Comparison of ENCODE assay signal across 23 cellular contexts in the genomic region with DNA sequence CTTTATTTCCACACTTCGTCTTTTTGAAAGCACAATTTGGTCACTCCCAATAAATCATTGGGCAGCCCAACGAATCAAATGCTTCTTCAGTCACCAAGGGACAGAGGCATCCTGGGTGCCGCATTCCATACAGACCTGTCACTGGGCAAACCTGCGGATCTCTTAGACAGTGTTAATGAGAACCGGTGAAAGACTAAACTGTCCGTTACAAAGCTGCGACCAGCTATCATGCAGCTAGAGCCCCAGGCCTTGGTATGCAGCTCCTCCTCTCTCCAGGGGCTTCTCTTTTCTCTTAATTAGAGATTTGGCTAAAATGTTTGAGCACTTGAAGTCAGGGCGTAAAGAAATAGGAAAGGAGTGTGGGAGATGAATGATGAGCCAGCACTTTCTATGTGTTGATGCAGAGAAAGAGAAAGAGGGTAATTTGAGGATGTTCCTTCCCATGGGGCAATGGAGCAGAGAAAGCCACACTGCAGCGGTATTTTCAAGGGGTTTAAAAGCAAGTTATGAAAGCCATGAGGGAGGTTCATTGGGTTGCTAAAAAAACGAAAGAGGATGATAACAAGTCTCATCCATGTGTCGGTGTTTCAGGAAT.
DNase-seq lines count a peak whose midpoint lies in the region; ATAC-seq, FAIRE-seq and TF ChIP-seq lines count a peak whose summit lies in the region.
"Had no signal": no experiment of that assay in that cellular context is flagged by ENCODE, and none has a peak within 500 bp of the region (broad histone marks: within the 10 kb centered on the region; RNA-seq: fewer than 3 reads in every experiment).

No MANE protein-coding gene starts in this region.

- DNase-seq in H54 (ENCODE audit: insufficient read length, low spot score): peak; percentile 31
- peak; percentile 22 for DNase-seq in astrocyte of the hippocampus (ENCODE audit: low read depth, low spot score)
- DNase-seq in kidney tubule cell (ENCODE audit: low spot score): peak; percentile 75
- peak; percentile 54 for DNase-seq in urothelium cell line (ENCODE audit: low spot score)
- DNase-seq in stimulated activated CD4-positive, alpha-beta T cell treated with anti-CD3 and anti-CD28 coated beads, Interleukin-4, amount 100 ng/mL, for 24 hours: no peak
- DNase-seq in NK-92 treated with Interleukin-12 subunit alpha and Interleukin-12 subunit beta, amount 100 ng/mL, for 24 hours (lab: John Stamatoyannopoulos, UW): no peak
- DNase-seq: activated naive CD4-positive, alpha-beta T cell treated with anti-CD3 and anti-CD28 coated beads, Interleukin-2, amount 10 ng/mL, durations not matched to agents 7 days and 5 days; amygdala; caudate nucleus; CD8-positive, alpha-beta memory T cell; dermis blood vessel endothelial cell; DMS153; GDM1; glutamatergic neuron; naive B cell; NCI-H1694 treated with DMSO at 0.1 percent for 48 hours; NCI-H526; sigmoid colon; stimulated activated naive CD8-positive, alpha-beta T cell treated with anti-CD3 and anti-CD28 coated beads, Interleukin-15, Interleukin-2, amounts not matched to agents 100 U/mL and 50 U/mL, for 24 hours had no signal

- FAIRE-seq in H54 (lab: Jason Lieb, UNC) (no peak), urothelium cell line (lab: Jason Lieb, UNC) (peak; percentile 35)
- FAIRE-seq: endothelial cell of umbilical vein, HTR-8/SVneo had no signal

- no peak for ATAC-seq in HG03439 (IDR thresholded peaks at IDR 0.05; ENCODE audit: unreplicated experiment)
- ATAC-seq: left lobe of liver; stimulated activated naive CD8-positive, alpha-beta T cell treated with anti-CD3 and anti-CD28 coated beads, Interleukin-15, Interleukin-2, amounts not matched to agents 100 U/mL and 50 U/mL, for 24 hours had no signal

- no peak for TF ChIP-seq POLR2A in H54 (IDR thresholded peaks at IDR 0.05; ENCODE audit: low read depth, low read length)

Comparison
In these comparisons a context has a peak if more than half of its experiments do, and no peak if none do; other contexts are left out.
1. DNase-seq: peak in H54 (single experiment), astrocyte of the hippocampus (single experiment), kidney tubule cell (single experiment) and urothelium cell line (single experiment); none in stimulated activated CD4-positive, alpha-beta T cell treated with anti-CD3 and anti-CD28 coated beads, Interleukin-4, amount 100 ng/mL, for 24 hours (single experiment) and NK-92 treated with Interleukin-12 subunit alpha and Interleukin-12 subunit beta, amount 100 ng/mL, for 24 hours (single experiment).